6 cellular contexts compared by ENCODE assay signal in genomic region chr17:46341220-46341619, GRCh38. TPM values are rescaled to one million over a fixed set of nuclear protein-coding genes. Genes with fewer than 3 reads are reported as not detected.
DNase-seq lines count a peak whose midpoint lies in the region; ATAC-seq, FAIRE-seq and TF ChIP-seq lines count a peak whose summit lies in the region.
"Not testable (repeated sequence)": the region's sequence is repeated elsewhere in the genome, so short reads cannot be mapped to it uniquely, and the experiment has no call there.

No MANE protein-coding gene starts in this region.

- FAIRE-seq in A549 (lab: Jason Lieb, UNC), result not testable (repeated sequence)

- not testable (repeated sequence) for TF ChIP-seq POLR2A in A549 (IDR thresholded peaks at IDR 0.05; ENCODE audit: low read length)

- H3K36me3 ChIP-seq in Panc1 (ENCODE audit: control insufficient read depth, insufficient read depth, low read length), result not testable (repeated sequence)

- POLR2A ChIA-PET in A549 (lab: Yijun Ruan, JAX); Panc1 (lab: Charles Lee); activated B cell treated with CpG ODN at 0.5 μM for 24 hours (lab: Charles Lee): not testable (repeated sequence)

- H3K27ac ChIP-seq in A549; Panc1 (ENCODE audit: low read length): not testable (repeated sequence)

- H3K4me3 Mint-ChIP-seq in activated B cell treated with CpG ODN at 0.5 μM for 24 hours; memory B cell; stimulated activated effector memory CD8-positive, alpha-beta T cell treated with anti-CD3 and anti-CD28 coated beads, Interleukin-12 subunit alpha, Interleukin-12 subunit beta, amount 100 ng/mL, for 72 hours: not testable (repeated sequence)

- H3K27me3 Mint-ChIP-seq in activated B cell treated with CpG ODN at 0.5 μM for 24 hours, memory B cell: not testable (repeated sequence)

- not testable (repeated sequence) for H3K4me1 ChIP-seq in A549; Panc1 (ENCODE audit: control insufficient read depth, insufficient read depth, low read length)

- intact Hi-C loops in Panc1 (cut with micrococcal nuclease; ENCODE audit: unreplicated experiment); activated B cell treated with CpG ODN at 0.5 μM for 24 hours (cut with micrococcal nuclease); left colon (cut with DNase I, micrococcal nuclease): not testable (repeated sequence)

- CTCF ChIA-PET in A549 (lab: Yijun Ruan, JAX); Panc1 (lab: Charles Lee); activated B cell treated with CpG ODN at 0.5 μM for 24 hours (lab: Charles Lee): not testable (repeated sequence)

- TF ChIP-seq CTCF in A549 (IDR thresholded peaks at IDR 0.05); Panc1 (IDR thresholded peaks at IDR 0.05); activated B cell treated with CpG ODN at 0.5 μM for 24 hours (IDR thresholded peaks at IDR 0.05): not testable (repeated sequence)

- TF ChIP-seq RAD21 in A549 (conservative IDR thresholded peaks at IDR 0.05 in 1 of 2, IDR thresholded peaks at IDR 0.05 in 1 of 2), result not testable (repeated sequence)

- H3K27me3 ChIP-seq in Panc1 (ENCODE audit: control insufficient read depth, insufficient read depth, low read length), result not testable (repeated sequence)

- not testable (repeated sequence) for H3K27ac Mint-ChIP-seq in activated B cell treated with CpG ODN at 0.5 μM for 24 hours; memory B cell; stimulated activated effector memory CD8-positive, alpha-beta T cell treated with anti-CD3 and anti-CD28 coated beads, Interleukin-12 subunit alpha, Interleukin-12 subunit beta, amount 100 ng/mL, for 72 hours

- BruUV-seq in Panc1 (replicated peaks; lab: Mats Ljungman, UMichigan), result not testable (repeated sequence)

- not testable (repeated sequence) for H3K36me3 Mint-ChIP-seq in activated B cell treated with CpG ODN at 0.5 μM for 24 hours (ENCODE audit: low read depth); memory B cell; stimulated activated effector memory CD8-positive, alpha-beta T cell treated with anti-CD3 and anti-CD28 coated beads, Interleukin-12 subunit alpha, Interleukin-12 subunit beta, amount 100 ng/mL, for 72 hours

- peak; percentile 63 to 73; a peak in 4 of 6 replicates for ATAC-seq in A549
- peak; percentile 65; the same call in 1 of the 2 replicates for ATAC-seq in Panc1
- ATAC-seq in activated B cell treated with CpG ODN at 0.5 μM for 24 hours (ENCODE audit: low read depth), result peak; percentile 58
- ATAC-seq in left colon, result peak; percentile 57
- ATAC-seq in memory B cell (ENCODE audit: low read depth), result peak; percentile 43
- ATAC-seq in stimulated activated effector memory CD8-positive, alpha-beta T cell treated with anti-CD3 and anti-CD28 coated beads, Interleukin-12 subunit alpha, Interleukin-12 subunit beta, amount 100 ng/mL, for 72 hours, result peak; percentile 50

- not testable (repeated sequence) for DNase-seq in A549 (ENCODE audit: low read depth in 1 of 2, low spot score in 1 of 2); Panc1 (ENCODE audit: low read depth, low spot score); activated B cell treated with CpG ODN at 0.5 μM for 24 hours; left colon; memory B cell (ENCODE audit: low spot score in 2 of 2); stimulated activated effector memory CD8-positive, alpha-beta T cell treated with anti-CD3 and anti-CD28 coated beads, Interleukin-12 subunit alpha, Interleukin-12 subunit beta, amount 100 ng/mL, for 72 hours (ENCODE audit: low spot score in 2 of 2)

- not testable (repeated sequence) for H3K4me3 ChIP-seq in A549; Panc1 (ENCODE audit: low read depth in 2 of 2, low read length in 2 of 2)

- not testable (repeated sequence) for H3K4me1 Mint-ChIP-seq in activated B cell treated with CpG ODN at 0.5 μM for 24 hours; memory B cell; stimulated activated effector memory CD8-positive, alpha-beta T cell treated with anti-CD3 and anti-CD28 coated beads, Interleukin-12 subunit alpha, Interleukin-12 subunit beta, amount 100 ng/mL, for 72 hours

- not testable (repeated sequence) for H3K9me3 ChIP-seq in A549; Panc1 (ENCODE audit: control insufficient read depth, insufficient read depth, low read depth, low read length)

- H3K9me3 Mint-ChIP-seq in activated B cell treated with CpG ODN at 0.5 μM for 24 hours; memory B cell; stimulated activated effector memory CD8-positive, alpha-beta T cell treated with anti-CD3 and anti-CD28 coated beads, Interleukin-12 subunit alpha, Interleukin-12 subunit beta, amount 100 ng/mL, for 72 hours: not testable (repeated sequence)

- not testable (repeated sequence) for TF ChIP-seq EP300 in A549 (IDR thresholded peaks at IDR 0.05)

- H3K4me2 ChIP-seq in A549, result not testable (repeated sequence)

- in situ Hi-C loops in Panc1 (cut with HindIII; ENCODE audit: low pct_unique_long_range_greater_than_20kb, low sequenced_read_pairs), result not testable (repeated sequence)

- no CpG with 5 or more reads among the region's 19 CpGs for WGBS in A549 (ENCODE audit: missing lambda C conversion rate)

RNA-seq across cellular contexts. Expression of gene ARL17B, which starts 20.3 kb away (rescaled TPM):
- polyA plus RNA-seq in A549 (2011; rRNA removed) (7.3 and 9.7 TPM in 2 replicates), A549 (2017; fragmentation: RNase III; extraction: RNeasy Plus Mini Kit Qiagen cat#74134 plus additional on column Dnase treatment) (6.3 to 7.2 TPM (median 6.3 TPM) in 3 replicates)
- polyA plus RNA-seq in A549 (2012; cell fraction: cytosol; rRNA removed), result 3.2 and 3.5 TPM in 2 replicates
- 6.7 and 8.7 TPM in 2 replicates for polyA plus RNA-seq in A549 (2012; cell fraction: nucleus; rRNA removed)
- polyA minus RNA-seq in A549 (2011; rRNA and poly(A)+ RNA removed), result 6.4 and 6.6 TPM in 2 replicates
- total RNA-seq in Panc1 (2021; ENCODE audit: unreplicated experiment) (12.7 TPM), activated B cell treated with CpG ODN at 0.5 μM for 24 hours (35.7 and 43.3 TPM in 2 replicates), left colon (10 to 100 TPM; 10.4 to 11.1 TPM)
- polyA plus RNA-seq in Panc1 (2012; ENCODE audit: insufficient read length), result 4.7 TPM

RNA-seq across cellular contexts. Expression of gene LRRC37A, which starts 46.3 kb away (rescaled TPM):
- polyA plus RNA-seq in A549 (2011; rRNA removed) (2.4 and 2.6 TPM in 2 replicates), A549 (2017; fragmentation: RNase III; extraction: RNeasy Plus Mini Kit Qiagen cat#74134 plus additional on column Dnase treatment) (0.36 to 0.43 TPM (median 0.36 TPM) in 3 replicates)
- polyA plus RNA-seq in A549 (2012; cell fraction: cytosol; rRNA removed), result 0.98 and 1.2 TPM in 2 replicates
- 1.0 and 1.2 TPM in 2 replicates for polyA plus RNA-seq in A549 (2012; cell fraction: nucleus; rRNA removed)
- 3.1 and 4.4 TPM in 2 replicates for polyA minus RNA-seq in A549 (2011; rRNA and poly(A)+ RNA removed)
- total RNA-seq in Panc1 (2021; ENCODE audit: unreplicated experiment) (2.7 TPM), activated B cell treated with CpG ODN at 0.5 μM for 24 hours (10.0 and 12.3 TPM in 2 replicates), left colon (1 to 10 TPM; 4.1 to 6.4 TPM)
- 1.7 TPM for polyA plus RNA-seq in Panc1 (2012; ENCODE audit: insufficient read length)
